Comparison of ENCODE assay signal across 23 cellular contexts in the genomic region with DNA sequence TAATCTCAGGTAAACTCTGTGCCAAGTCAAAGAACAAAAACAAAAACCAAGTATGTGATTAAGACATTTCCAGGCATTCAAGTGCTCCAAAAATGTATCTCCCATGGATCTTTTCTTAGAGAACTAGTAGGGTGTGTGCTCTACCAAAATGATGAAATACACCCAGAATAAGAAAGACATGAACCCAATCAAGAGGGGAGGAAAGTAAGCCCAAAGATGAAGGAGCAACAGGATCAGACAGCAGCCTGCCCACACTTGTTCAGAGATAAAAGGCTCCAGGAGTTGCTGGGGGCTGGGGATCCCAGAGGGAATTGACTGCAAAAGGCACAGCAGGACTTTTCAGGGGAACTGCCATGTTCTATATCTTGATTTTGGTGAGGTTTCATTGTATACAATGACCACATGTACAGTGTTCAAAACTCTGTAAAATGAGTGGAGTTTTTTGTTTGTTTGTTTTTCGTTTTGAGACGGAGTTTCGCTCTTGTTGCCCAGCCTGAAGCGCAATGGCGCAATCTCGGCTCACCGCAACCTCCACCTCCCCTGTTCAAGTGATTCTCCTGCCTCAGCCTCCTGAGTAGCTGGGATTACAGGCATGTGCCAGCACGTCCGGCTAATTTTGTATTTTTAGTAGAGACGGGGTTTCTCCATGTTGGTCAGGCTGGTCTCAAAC. TPM values are rescaled to one million over a fixed set of nuclear protein-coding genes. Genes with fewer than 3 reads are reported as not detected.
DNase-seq lines count a peak whose midpoint lies in the region; FAIRE-seq and TF ChIP-seq lines count a peak whose summit lies in the region.
"Had no signal": no experiment of that assay in that cellular context is flagged by ENCODE, and none has a peak within 500 bp of the region (broad histone marks: within the 10 kb centered on the region; RNA-seq: fewer than 3 reads in every experiment).

No MANE protein-coding gene starts in this region.

- CTCF ChIA-PET in mammary epithelial cell (lab: Charles Lee; ENCODE audit: low non-redundant PET): no interaction called here

- BruUV-seq in mammary epithelial cell (replicated peaks; lab: Mats Ljungman, UMichigan): no TSS peak

- intact Hi-C loops in mammary epithelial cell (cut with micrococcal nuclease) (no loop called here), breast epithelium (cut with DNase I; ENCODE audit: low total_unique reads) (no loop called here), esophagus squamous epithelium (cut with DNase I) (no loop called here)

- no peak overlapping the region for H3K27ac Mint-ChIP-seq in glutamatergic neuron (ENCODE audit: unreplicated experiment)
- H3K27ac Mint-ChIP-seq: B cell; CD4-positive, CD25-positive, alpha-beta regulatory T cell; CD8-positive, alpha-beta memory T cell had no signal

- H3K4me1 Mint-ChIP-seq in glutamatergic neuron (ENCODE audit: low read depth, unreplicated experiment): peaks cover 11% of the 10 kb centered on the region
- H3K4me1 Mint-ChIP-seq: B cell; CD4-positive, CD25-positive, alpha-beta regulatory T cell; CD8-positive, alpha-beta memory T cell had no signal

- dilution Hi-C loops in mammary epithelial cell (cut with HindIII; ENCODE audit: low sequenced_read_pairs): no loop called here

- H3K36me3 Mint-ChIP-seq in glutamatergic neuron (ENCODE audit: unreplicated experiment): no peaks in the 10 kb centered on the region
- H3K36me3 Mint-ChIP-seq: CD4-positive, CD25-positive, alpha-beta regulatory T cell; CD8-positive, alpha-beta memory T cell had no signal

- H3K4me1 ChIP-seq in mammary epithelial cell (ENCODE audit: insufficient read depth, low read length): peaks cover 15% of the 10 kb centered on the region
- H3K4me1 ChIP-seq in breast epithelium: no peaks in the 10 kb centered on the region
- H3K4me1 ChIP-seq in esophagus squamous epithelium: peaks cover 0 to 29% (median 0%) of the 10 kb centered on the region in 3 donors
- H3K4me1 ChIP-seq: BLaER1 treated with 17β-estradiol and CSF1 and Interleukin-3, amounts not matched to agents 10 nM and 100 nM had no signal

- WGBS in mammary epithelial cell (ENCODE audit: low coverage, missing lambda C conversion rate): 96% methylated on average over 10 of the region's 10 CpGs
- WGBS in esophagus squamous epithelium, 2 donors: 60 to 78% methylated on average over 9 to 10 of the region's 10 CpGs

- H3K9me3 ChIP-seq in mammary epithelial cell (replicated peaks; ENCODE audit: insufficient read depth, low read length) (no peaks in the 10 kb centered on the region), breast epithelium (no peaks in the 10 kb centered on the region), esophagus squamous epithelium (no peaks in the 10 kb centered on the region)
- H3K9me3 ChIP-seq: BLaER1 treated with 17β-estradiol and CSF1 and Interleukin-3, amounts not matched to agents 10 nM and 100 nM had no signal

- H3K4me3 ChIP-seq in mammary epithelial cell (replicated peaks in 1 of 3; ENCODE audit: insufficient read depth in 1 of 3, low read depth in 2 of 3, low read length in 3 of 3) (no peak overlapping the region), breast epithelium (no peak overlapping the region), bronchial epithelial cell (ENCODE audit: low read depth, low read length) (no peak overlapping the region), esophagus squamous epithelium (no peak overlapping the region)
- H3K4me3 ChIP-seq: BLaER1 treated with 17β-estradiol and CSF1 and Interleukin-3, amounts not matched to agents 10 nM and 100 nM; GM12878 had no signal

- in situ Hi-C loops in mammary epithelial cell (cut with MboI; ENCODE audit: low sequenced_read_pairs in 2 of 2): no loop called here

- no peak overlapping the region for H3K4me3 Mint-ChIP-seq in glutamatergic neuron (ENCODE audit: unreplicated experiment)
- H3K4me3 Mint-ChIP-seq: B cell; CD4-positive, CD25-positive, alpha-beta regulatory T cell; CD8-positive, alpha-beta memory T cell had no signal

- peaks cover 3% of the 10 kb centered on the region for H3K9me3 Mint-ChIP-seq in glutamatergic neuron (ENCODE audit: unreplicated experiment)
- H3K9me3 Mint-ChIP-seq: CD4-positive, CD25-positive, alpha-beta regulatory T cell; CD8-positive, alpha-beta memory T cell had no signal

- H3K27me3 Mint-ChIP-seq in glutamatergic neuron (ENCODE audit: unreplicated experiment): no peaks in the 10 kb centered on the region

- H3K27me3 ChIP-seq in mammary epithelial cell (ENCODE audit: insufficient read depth, low read length): no peaks in the 10 kb centered on the region
- no peaks in the 10 kb centered on the region for H3K27me3 ChIP-seq in breast epithelium
- no peaks in the 10 kb centered on the region for H3K27me3 ChIP-seq in bronchial epithelial cell (ENCODE audit: control insufficient read depth, insufficient read depth, low read length)
- H3K27me3 ChIP-seq in esophagus squamous epithelium: peaks cover 0 to 17% (median 0%) of the 10 kb centered on the region in 4 donors
- H3K27me3 ChIP-seq: BLaER1 treated with 17β-estradiol and CSF1 and Interleukin-3, amounts not matched to agents 10 nM and 100 nM had no signal

- peak; percentile 28 for FAIRE-seq in bronchial epithelial cell (lab: Jason Lieb, UNC)
- FAIRE-seq: GM12878, H54 had no signal

- H3K4me2 ChIP-seq in mammary epithelial cell (ENCODE audit: insufficient read depth, low read depth, low read length): no peak overlapping the region
- H3K4me2 ChIP-seq: BLaER1 treated with 17β-estradiol and CSF1 and Interleukin-3, amounts not matched to agents 10 nM and 100 nM had no signal

- no peak overlapping the region for H3K27ac ChIP-seq in mammary epithelial cell (ENCODE audit: insufficient read depth, low read depth, low read length)
- H3K27ac ChIP-seq in breast epithelium: no peak overlapping the region
- H3K27ac ChIP-seq in esophagus squamous epithelium: no peak overlapping the region
- H3K27ac ChIP-seq: BLaER1 treated with 17β-estradiol and CSF1 and Interleukin-3, amounts not matched to agents 10 nM and 100 nM had no signal

- H3K36me3 ChIP-seq in mammary epithelial cell (ENCODE audit: insufficient read depth, low read length): no peaks in the 10 kb centered on the region
- H3K36me3 ChIP-seq in breast epithelium: no peaks in the 10 kb centered on the region
- H3K36me3 ChIP-seq in bronchial epithelial cell (ENCODE audit: control insufficient read depth, insufficient read depth, low read length): no peaks in the 10 kb centered on the region
- no peaks in the 10 kb centered on the region for H3K36me3 ChIP-seq in esophagus squamous epithelium
- H3K36me3 ChIP-seq: BLaER1 treated with 17β-estradiol and CSF1 and Interleukin-3, amounts not matched to agents 10 nM and 100 nM had no signal

- DNase-seq in mammary epithelial cell: no peak
- no peak for DNase-seq in breast epithelium (ENCODE audit: low spot score in 2 of 2)
- DNase-seq in bronchial epithelial cell (ENCODE audit: low read depth): peak; percentile 86
- DNase-seq in glutamatergic neuron: peak; percentile 19
- no peak for DNase-seq in NCI-H1105 (lab: John Stamatoyannopoulos, UW)
- no peak for DNase-seq in esophagus squamous epithelium (lab: John Stamatoyannopoulos, UW)
- DNase-seq in 8988T: no peak
- no peak for DNase-seq in Kasumi-1 (lab: John Stamatoyannopoulos, UW)
- DNase-seq: CD4-positive, CD25-positive, alpha-beta regulatory T cell; CD8-positive, alpha-beta memory T cell; COR-L47; DMS 273 treated with DMSO at 0.1 percent for 48 hours; DMS53; DND-41; EL; HCEC 1CT had no signal

- H4K20me1 ChIP-seq in mammary epithelial cell (ENCODE audit: insufficient read depth, low read length): no peaks in the 10 kb centered on the region
- H4K20me1 ChIP-seq: BLaER1 treated with 17β-estradiol and CSF1 and Interleukin-3, amounts not matched to agents 10 nM and 100 nM had no signal

- no peaks in the 10 kb centered on the region for H3K79me2 ChIP-seq in mammary epithelial cell (ENCODE audit: insufficient read depth, low read length)

- TF ChIP-seq CTCF in mammary epithelial cell (conservative IDR thresholded peaks at IDR 0.05 in 1 of 2, IDR thresholded peaks at IDR 0.05 in 1 of 2; ENCODE audit: extremely low read depth in 1 of 2, insufficient read depth in 1 of 2, low read depth in 1 of 2, low read length in 2 of 2): no peak
- no peak for TF ChIP-seq CTCF in breast epithelium (IDR thresholded peaks at IDR 0.05)
- TF ChIP-seq CTCF in bronchial epithelial cell (IDR thresholded peaks at IDR 0.05; ENCODE audit: insufficient read depth, low read length, severe bottlenecking): no peak
- TF ChIP-seq CTCF in glutamatergic neuron (IDR thresholded peaks at IDR 0.05; ENCODE audit: partially characterized antibody, unreplicated experiment): no peak
- TF ChIP-seq CTCF in esophagus squamous epithelium (IDR thresholded peaks at IDR 0.05): no peak

- peak overlapping the region; percentile 37 for H2AFZ ChIP-seq in mammary epithelial cell (ENCODE audit: low read depth, low read length)

- no peak overlapping the region for H3K9ac ChIP-seq in mammary epithelial cell (ENCODE audit: insufficient read depth, low read length)
- H3K9ac ChIP-seq: BLaER1 treated with 17β-estradiol and CSF1 and Interleukin-3, amounts not matched to agents 10 nM and 100 nM had no signal

- TF ChIP-seq POLR2A in breast epithelium (IDR thresholded peaks at IDR 0.05) (no peak), esophagus squamous epithelium (IDR thresholded peaks at IDR 0.05) (no peak)

RNA-seq across cellular contexts. Expression of gene GCM1, which starts 24.4 kb away (rescaled TPM):
- total RNA-seq in mammary epithelial cell (not detected), breast epithelium (under 1 TPM in 1 of 3 donors, not detected in 2; 0.32 TPM), bronchial epithelial cell (not detected in 2 replicates), glutamatergic neuron (ENCODE audit: unreplicated experiment) (not detected), esophagus squamous epithelium (under 1 TPM in 1 of 4 donors, not detected in 3; 0.08 TPM)
- polyA plus RNA-seq in mammary epithelial cell: not detected
- polyA minus RNA-seq in mammary epithelial cell: not detected
- total RNA-seq: A172; CD8-positive, alpha-beta memory T cell; G401; HT-29 had no signal
- polyA plus RNA-seq: CD8-positive, alpha-beta memory T cell had no signal

RNA-seq across cellular contexts. Expression of gene FBXO9, which starts 59.1 kb away (rescaled TPM):
- total RNA-seq in mammary epithelial cell (10 to 100 TPM; 31.5 to 68.6 TPM), breast epithelium (10 to 100 TPM; 58.9 to 88.5 (median 68.5) TPM), bronchial epithelial cell (29.0 and 31.2 TPM in 2 replicates), glutamatergic neuron (ENCODE audit: unreplicated experiment) (49.1 TPM), esophagus squamous epithelium (10 to 100 TPM; 28.8 to 61.4 (median 48.8) TPM)
- 54.7 TPM for polyA plus RNA-seq in mammary epithelial cell
- 67.5 TPM for polyA minus RNA-seq in mammary epithelial cell

Comparison
In these comparisons a context has a peak if more than half of its experiments do, and no peak if none do; other contexts are left out.
1. DNase-seq: peak in bronchial epithelial cell (single experiment) and glutamatergic neuron (single experiment); none in mammary epithelial cell (single experiment), breast epithelium (0 of 2), NCI-H1105 (single experiment), esophagus squamous epithelium (single experiment), 8988T (single experiment) and Kasumi-1 (0 of 2).